Comparison of ENCODE assay signal across 18 cellular contexts in genomic region chr15:92646216-92646615, GRCh38. TPM values are rescaled to one million over a fixed set of nuclear protein-coding genes. Genes with fewer than 3 reads are reported as not detected.
A peak's percentile ranks its signal among the peaks of the same experiment; 100 is the strongest.
DNase-seq lines count a peak whose midpoint lies in the region; ATAC-seq and TF ChIP-seq lines count a peak whose summit lies in the region.
"Had no signal": no experiment of that assay in that cellular context is flagged by ENCODE, and none has a peak within 500 bp of the region (broad histone marks: within the 10 kb centered on the region; RNA-seq: fewer than 3 reads in every experiment).

No MANE protein-coding gene starts in this region.

- H3K9me3 Mint-ChIP-seq in endothelial cell (ENCODE audit: unreplicated experiment) (no peaks in the 10 kb centered on the region), progenitor cell of endocrine pancreas (ENCODE audit: low read depth) (peaks cover 19% of the 10 kb centered on the region)

- no peak overlapping the region for H3K4me3 ChIP-seq in HUES64 (ENCODE audit: low read length)
- H3K4me3 ChIP-seq: A549, GM12878 had no signal

- H3K9me3 ChIP-seq in HUES64 (ENCODE audit: insufficient read depth, low read depth, low read length) = no peaks in the 10 kb centered on the region; the same call in 1 of the 2 replicates

- H3K27ac ChIP-seq in C4-2B = peak overlapping the region; percentile 81
- peak overlapping the region; percentile 94 for H3K27ac ChIP-seq in HUES64 (ENCODE audit: low read depth, low read length)
- H3K27ac ChIP-seq: A549 had no signal

- DNase-seq in endothelial cell (ENCODE audit: low spot score) (no peak), progenitor cell of endocrine pancreas (ENCODE audit: low spot score, unreplicated experiment) (no peak), HuH-7 (ENCODE audit: low spot score) (no peak), A172 (ENCODE audit: low spot score) (no peak), UCSD-AML1 (lab: John Stamatoyannopoulos, UW; ENCODE audit: unreplicated experiment) (no peak)
- DNase-seq: COR-L47, MV-4-11, NCI-H1417 treated with DMSO at 0.1 percent for 48 hours, NCI-H2029, NCI-H510A, SIG-M5 had no signal

- H3K4me3 Mint-ChIP-seq in endothelial cell (ENCODE audit: unreplicated experiment) = peak overlapping the region; percentile 75
- H3K4me3 Mint-ChIP-seq in progenitor cell of endocrine pancreas (ENCODE audit: low read depth) = no peak overlapping the region
- H3K4me3 Mint-ChIP-seq: CD14-positive monocyte, IgD-negative memory B cell had no signal

- H3K27me3 Mint-ChIP-seq in endothelial cell (ENCODE audit: unreplicated experiment) (peaks cover 4% of the 10 kb centered on the region), progenitor cell of endocrine pancreas (no peaks in the 10 kb centered on the region)

- H3K36me3 Mint-ChIP-seq in endothelial cell (ENCODE audit: low read depth, unreplicated experiment) (peaks cover 34% of the 10 kb centered on the region), progenitor cell of endocrine pancreas (ENCODE audit: insufficient read depth) (peaks cover 18% of the 10 kb centered on the region)
- H3K36me3 Mint-ChIP-seq: CD14-positive monocyte had no signal

- H3K27ac Mint-ChIP-seq in endothelial cell (ENCODE audit: unreplicated experiment) (peak overlapping the region; percentile 74), progenitor cell of endocrine pancreas (peak overlapping the region; percentile 69)
- H3K27ac Mint-ChIP-seq: CD14-positive monocyte, IgD-negative memory B cell had no signal

- WGBS in HUES64 = 89% methylated on average over 2 of the region's 2 CpGs

- no peak for TF ChIP-seq CTCF in C4-2B (conservative IDR thresholded peaks at IDR 0.05)
- no peak for TF ChIP-seq CTCF in endothelial cell (IDR thresholded peaks at IDR 0.05; ENCODE audit: unreplicated experiment)
- TF ChIP-seq CTCF in progenitor cell of endocrine pancreas (IDR thresholded peaks at IDR 0.05; ENCODE audit: unreplicated experiment) = no peak

- H3K36me3 ChIP-seq in HUES64 (ENCODE audit: insufficient read depth, low read length) = peaks cover 2% of the 10 kb centered on the region; the same call in 1 of the 2 replicates

- H3K27me3 ChIP-seq in HUES64 (ENCODE audit: insufficient read depth, low read length) = no peaks in the 10 kb centered on the region

- peaks cover 63% of the 10 kb centered on the region for H3K4me1 ChIP-seq in HUES64 (ENCODE audit: insufficient read depth, low read length)
- H3K4me1 ChIP-seq: A549 had no signal

- no peak overlapping the region for H3K9ac ChIP-seq in HUES64 (ENCODE audit: low read depth, low read length)

- H3K4me1 Mint-ChIP-seq in endothelial cell (ENCODE audit: unreplicated experiment) = peaks cover 57% of the 10 kb centered on the region
- peaks cover 29% of the 10 kb centered on the region for H3K4me1 Mint-ChIP-seq in progenitor cell of endocrine pancreas (ENCODE audit: low read depth)
- H3K4me1 Mint-ChIP-seq: CD14-positive monocyte, IgD-negative memory B cell had no signal

- no peak for ATAC-seq in HG03280 (IDR thresholded peaks at IDR 0.05; ENCODE audit: unreplicated experiment)

RNA-seq across cellular contexts. Expression of gene FAM174B, which starts 9.4 kb away (rescaled TPM):
- 23.0 TPM for polyA plus RNA-seq in HUES64 (2013, experiment 1 of 2)
- polyA plus RNA-seq in HUES64 (2013, experiment 2 of 2) = 22.2 TPM
- total RNA-seq in endothelial cell (ENCODE audit: unreplicated experiment) (163 TPM), progenitor cell of endocrine pancreas (33.4 and 37.0 TPM in 2 replicates)
- 0.81 and 3.8 TPM in 2 replicates for total RNA-seq in A172 (2014; rRNA removed; shearing (Covaris generic))
